In the genomic region with DNA sequence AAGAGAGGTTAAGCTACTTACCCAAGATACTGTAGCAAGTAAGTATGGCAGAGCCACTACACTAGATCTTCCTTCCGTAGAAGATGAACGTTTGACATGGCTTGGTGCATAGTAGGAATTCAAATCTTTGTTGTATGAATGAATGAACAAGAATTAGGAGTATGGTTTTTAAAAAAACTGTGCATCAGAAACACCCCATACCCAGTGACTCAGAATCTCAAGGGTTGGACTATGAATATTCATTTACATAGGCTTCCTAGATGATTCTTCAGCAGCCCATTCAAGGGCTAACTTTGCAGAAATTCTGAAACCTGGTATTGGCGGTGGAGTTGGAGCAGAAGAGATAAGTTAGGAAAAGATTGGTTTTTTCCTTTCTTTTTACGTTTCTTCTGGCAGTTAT, we compare ENCODE assay signal across 10 cellular contexts. TPM values are rescaled to one million over a fixed set of nuclear protein-coding genes. Genes with fewer than 3 reads are reported as not detected.
DNase-seq lines count a peak whose midpoint lies in the region; ATAC-seq and TF ChIP-seq lines count a peak whose summit lies in the region.
"Had no signal": no experiment of that assay in that cellular context is flagged by ENCODE, and none has a peak within 500 bp of the region (broad histone marks: within the 10 kb centered on the region; RNA-seq: fewer than 3 reads in every experiment).

No MANE protein-coding gene starts in this region.

- H3K4me3 ChIP-seq in endodermal cell (ENCODE audit: low read length) (peak overlapping the region; percentile 70), tibial artery (no peak overlapping the region)

- H3K36me3 Mint-ChIP-seq in activated naive CD4-positive, alpha-beta T cell treated with anti-CD3 and anti-CD28 coated beads, Interleukin-2, amount 50 U/mL, for 24 hours = peaks cover 46% of the 10 kb centered on the region
- peaks cover 7% of the 10 kb centered on the region for H3K36me3 Mint-ChIP-seq in endodermal cell (ENCODE audit: low read depth)

- no peak overlapping the region for H3K9ac ChIP-seq in endodermal cell (ENCODE audit: extremely low read depth, low read length, poor library complexity, severe bottlenecking)

- H3K27me3 ChIP-seq in endodermal cell (ENCODE audit: control insufficient read depth, insufficient read depth, low read length, poor library complexity, severe bottlenecking) = no peaks in the 10 kb centered on the region
- no peaks in the 10 kb centered on the region for H3K27me3 ChIP-seq in tibial artery
- H3K27me3 ChIP-seq: left lung had no signal

- WGBS in endodermal cell (ENCODE audit: insufficient coverage in 1 of 2, insufficient read length in 1 of 2), 2 experiments = 93 to 95% methylated on average over 3 of the region's 4 CpGs

- H3K9me3 ChIP-seq in endodermal cell (ENCODE audit: control insufficient read depth, low read length) = no peaks in the 10 kb centered on the region
- H3K9me3 ChIP-seq in tibial artery = no peaks in the 10 kb centered on the region
- H3K9me3 ChIP-seq: left lung, psoas muscle had no signal

- intact Hi-C loops in tibial artery (cut with DNase I; ENCODE audit: low total_unique reads) = no loop called here

- H3K4me3 Mint-ChIP-seq in activated naive CD4-positive, alpha-beta T cell treated with anti-CD3 and anti-CD28 coated beads, Interleukin-2, amount 50 U/mL, for 24 hours = peak overlapping the region; percentile 100
- no peak overlapping the region for H3K4me3 Mint-ChIP-seq in endodermal cell

- H3K36me3 ChIP-seq in endodermal cell (ENCODE audit: control insufficient read depth, insufficient read depth, low read length) (peaks cover 32% of the 10 kb centered on the region), tibial artery (peaks cover 0 to under 1% (median 0%) of the 10 kb centered on the region in 3 donors)

- H3K27ac ChIP-seq in endodermal cell (ENCODE audit: low read depth, low read length) (no peak overlapping the region), tibial artery (peak overlapping the region; percentile 48 to 49)

- H3K4me1 Mint-ChIP-seq in activated naive CD4-positive, alpha-beta T cell treated with anti-CD3 and anti-CD28 coated beads, Interleukin-2, amount 50 U/mL, for 24 hours = peaks cover 91% of the 10 kb centered on the region
- peaks cover 67% of the 10 kb centered on the region for H3K4me1 Mint-ChIP-seq in endodermal cell

- no peak for ATAC-seq in GM18867 (IDR thresholded peaks at IDR 0.05; ENCODE audit: unreplicated experiment)
- ATAC-seq in HG02970 (IDR thresholded peaks at IDR 0.05; ENCODE audit: low FRiP score, unreplicated experiment) = no peak
- ATAC-seq: left lung, psoas muscle had no signal

- no peak for TF ChIP-seq CTCF in endodermal cell (conservative IDR thresholded peaks at IDR 0.05)
- TF ChIP-seq CTCF in tibial artery (IDR thresholded peaks at IDR 0.05) = no peak

- H3K27me3 Mint-ChIP-seq in activated naive CD4-positive, alpha-beta T cell treated with anti-CD3 and anti-CD28 coated beads, Interleukin-2, amount 50 U/mL, for 24 hours = no peaks in the 10 kb centered on the region
- H3K27me3 Mint-ChIP-seq in endodermal cell (ENCODE audit: insufficient read depth) = no peaks in the 10 kb centered on the region

- DNase-seq in activated naive CD4-positive, alpha-beta T cell treated with anti-CD3 and anti-CD28 coated beads, Interleukin-2, amount 50 U/mL, for 16 hours = no peak
- peak; percentile 18 for DNase-seq in RKO (ENCODE audit: low spot score)
- DNase-seq in endodermal cell = no peak
- DNase-seq in tibial artery = no peak
- no peak for DNase-seq in hypothalamus (lab: John Stamatoyannopoulos, UW)
- DNase-seq: left lung, psoas muscle had no signal

- H3K9me3 Mint-ChIP-seq in activated naive CD4-positive, alpha-beta T cell treated with anti-CD3 and anti-CD28 coated beads, Interleukin-2, amount 50 U/mL, for 24 hours = no peaks in the 10 kb centered on the region
- no peaks in the 10 kb centered on the region for H3K9me3 Mint-ChIP-seq in endodermal cell

- H3K4me1 ChIP-seq in endodermal cell (ENCODE audit: control insufficient read depth, insufficient read depth, low read length) (peaks cover 4% of the 10 kb centered on the region), tibial artery (peaks cover 0 to 90% (median 67%) of the 10 kb centered on the region in 4 donors)

- H3K27ac Mint-ChIP-seq in activated naive CD4-positive, alpha-beta T cell treated with anti-CD3 and anti-CD28 coated beads, Interleukin-2, amount 50 U/mL, for 24 hours = peak overlapping the region; percentile 93
- no peak overlapping the region for H3K27ac Mint-ChIP-seq in endodermal cell

RNA-seq across cellular contexts. Expression of a gene that starts 5.4 kb away (rescaled TPM):
- total RNA-seq in endodermal cell = 100 to 1,000 TPM; 168 to 192 TPM
- polyA plus RNA-seq in endodermal cell (2013, experiment 1 of 2) = 124 TPM
- polyA plus RNA-seq in endodermal cell (2013, experiment 2 of 2) = 117 TPM
